17 cellular contexts compared by ENCODE assay signal in the genomic region with DNA sequence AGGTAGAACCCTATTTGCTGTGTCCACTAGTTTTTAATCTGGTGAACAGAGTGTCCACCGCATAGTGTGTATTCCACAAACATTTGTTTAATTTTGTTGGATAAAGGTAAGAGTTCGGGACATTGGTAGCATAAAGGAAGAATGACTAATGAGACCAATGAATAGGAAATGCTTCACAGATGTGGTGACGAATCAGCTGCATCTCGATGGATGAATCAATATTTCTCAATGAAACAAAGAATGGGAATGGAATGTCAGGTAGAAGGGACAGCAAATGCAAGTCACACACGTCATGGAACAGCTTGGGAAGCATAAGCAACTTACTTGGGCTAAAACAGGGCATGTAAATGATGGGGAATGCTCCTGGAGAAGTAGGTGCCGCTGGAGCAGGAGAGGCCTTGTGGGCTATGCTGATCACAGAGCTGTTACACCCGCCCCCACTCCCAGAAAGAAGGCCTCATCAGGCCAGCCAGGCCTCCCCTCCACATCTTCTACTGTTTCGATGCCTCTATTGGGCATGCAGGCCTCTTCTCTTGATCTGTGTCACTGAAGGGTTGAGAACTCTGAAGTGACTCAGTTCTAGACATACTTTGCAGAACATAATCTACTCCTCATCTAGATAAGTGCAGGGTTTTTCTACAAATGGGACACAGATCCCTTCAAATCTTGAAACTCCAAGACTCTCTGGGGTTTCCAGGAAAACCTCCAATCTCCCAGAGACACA.
A peak's percentile ranks its signal among the peaks of the same experiment; 100 is the strongest.
DNase-seq lines count a peak whose midpoint lies in the region; ATAC-seq and TF ChIP-seq lines count a peak whose summit lies in the region.
"Had no signal": no experiment of that assay in that cellular context is flagged by ENCODE, and none has a peak within 500 bp of the region (broad histone marks: within the 10 kb centered on the region; RNA-seq: fewer than 3 reads in every experiment).

No MANE protein-coding gene starts in this region.

- H4K20me1 ChIP-seq in mammary epithelial cell (ENCODE audit: insufficient read depth, low read length), result no peaks in the 10 kb centered on the region

- peak overlapping the region in 1 of 2 experiments; percentile 33 for H3K18ac ChIP-seq in mesenchymal stem cell (ENCODE audit: low read depth in 1 of 2, low read length in 2 of 2)

- no peak overlapping the region for H3K27ac Mint-ChIP-seq in activated T-helper 1 cell treated with anti-CD3 and anti-CD28 coated beads, Interleukin-12 subunit alpha, Interleukin-12 subunit beta, Interleukin-2, Interleukin-4 antibody, amounts not matched to agents 30 ng/mL and 10 ng/mL and 1 ng/mL, durations not matched to agents 14 hours and 24 hours and 36 hours
- H3K27ac Mint-ChIP-seq: type B pancreatic cell had no signal

- in situ Hi-C loops in mammary epithelial cell (cut with MboI; ENCODE audit: low sequenced_read_pairs in 2 of 2), result no loop called here

- DNase-seq in activated T-cell treated with anti-CD3 and anti-CD28 coated beads for 48 hours (ENCODE audit: low read depth) (peak; percentile 3), activated T-cell treated with anti-CD3 and anti-CD28 coated beads for 4 hours (no peak), mammary epithelial cell (peak; percentile 80), mesenchymal stem cell (no peak), NCI-H1694 treated with DMSO at 0.1 percent for 48 hours (lab: John Stamatoyannopoulos, UW) (no peak), NCI-H2029 treated with DMSO at 0.1 percent for 48 hours (lab: John Stamatoyannopoulos, UW) (no peak)
- DNase-seq in activated T-helper 1 cell treated with anti-CD3 and anti-CD28 coated beads, Interleukin-12 subunit alpha, Interleukin-12 subunit beta, Interleukin-2, Interleukin-4 antibody, amounts not matched to agents 30 ng/mL and 10 ng/mL and 1 ng/mL, durations not matched to agents 14 hours and 24 hours and 36 hours (ENCODE audit: low spot score), result no peak
- DNase-seq: central memory CD4-positive, alpha-beta T cell; KBM-7; mucosa of descending colon; NCI-H1092; NCI-H2107; NCI-H526; stimulated activated naive CD4-positive, alpha-beta T cell treated with Interleukin-2 at 50 U/mL for 16 hours; T-helper 9 cell had no signal

- peak overlapping the region; percentile 51 for H3K27ac ChIP-seq in mammary epithelial cell (ENCODE audit: insufficient read depth, low read depth, low read length)
- no peak overlapping the region for H3K27ac ChIP-seq in mesenchymal stem cell (ENCODE audit: low read length, poor library complexity, severe bottlenecking)

- H3K36me3 Mint-ChIP-seq in activated T-helper 1 cell treated with anti-CD3 and anti-CD28 coated beads, Interleukin-12 subunit alpha, Interleukin-12 subunit beta, Interleukin-2, Interleukin-4 antibody, amounts not matched to agents 30 ng/mL and 10 ng/mL and 1 ng/mL, durations not matched to agents 14 hours and 24 hours and 36 hours (ENCODE audit: low read depth), result no peaks in the 10 kb centered on the region

- peaks cover 4% of the 10 kb centered on the region for H3K9me3 Mint-ChIP-seq in activated T-helper 1 cell treated with anti-CD3 and anti-CD28 coated beads, Interleukin-12 subunit alpha, Interleukin-12 subunit beta, Interleukin-2, Interleukin-4 antibody, amounts not matched to agents 30 ng/mL and 10 ng/mL and 1 ng/mL, durations not matched to agents 14 hours and 24 hours and 36 hours

- dilution Hi-C loops in mammary epithelial cell (cut with HindIII; ENCODE audit: low sequenced_read_pairs), result no loop called here

- H2AFZ ChIP-seq in mammary epithelial cell (ENCODE audit: low read depth, low read length) (peak overlapping the region; percentile 44), mesenchymal stem cell (ENCODE audit: low read depth, low read length) (no peak overlapping the region)

- H3K27me3 ChIP-seq in mammary epithelial cell (ENCODE audit: insufficient read depth, low read length) (no peaks in the 10 kb centered on the region), mesenchymal stem cell (ENCODE audit: control insufficient read depth in 1 of 2, insufficient read depth in 1 of 2, low read length in 2 of 2) (no peaks in the 10 kb centered on the region)

- no peak overlapping the region for H2AK5ac ChIP-seq in mesenchymal stem cell (ENCODE audit: low read length, severe bottlenecking)

- no TSS peak for BruUV-seq in mammary epithelial cell (replicated peaks; lab: Mats Ljungman, UMichigan)

- H3K4me1 Mint-ChIP-seq in activated T-helper 1 cell treated with anti-CD3 and anti-CD28 coated beads, Interleukin-12 subunit alpha, Interleukin-12 subunit beta, Interleukin-2, Interleukin-4 antibody, amounts not matched to agents 30 ng/mL and 10 ng/mL and 1 ng/mL, durations not matched to agents 14 hours and 24 hours and 36 hours (ENCODE audit: low read depth), result peaks cover 15% of the 10 kb centered on the region

- H3K23ac ChIP-seq in mesenchymal stem cell (ENCODE audit: low read length in 2 of 2), result no peak overlapping the region

- H3K14ac ChIP-seq in mesenchymal stem cell (ENCODE audit: low read length in 2 of 2), result no peak overlapping the region

- H2BK15ac ChIP-seq in mesenchymal stem cell (ENCODE audit: low read depth, poor library complexity, severe bottlenecking), result no peak overlapping the region

- no peak overlapping the region for H3K4me3 Mint-ChIP-seq in activated T-helper 1 cell treated with anti-CD3 and anti-CD28 coated beads, Interleukin-12 subunit alpha, Interleukin-12 subunit beta, Interleukin-2, Interleukin-4 antibody, amounts not matched to agents 30 ng/mL and 10 ng/mL and 1 ng/mL, durations not matched to agents 14 hours and 24 hours and 36 hours
- H3K4me3 Mint-ChIP-seq: type B pancreatic cell had no signal

- CTCF ChIA-PET in mammary epithelial cell (lab: Charles Lee; ENCODE audit: low non-redundant PET), result no interaction called here

- no peak overlapping the region for H3K4me3 ChIP-seq in mammary epithelial cell (replicated peaks in 1 of 3; ENCODE audit: insufficient read depth in 1 of 3, low read depth in 2 of 3, low read length in 3 of 3)
- no peak overlapping the region for H3K4me3 ChIP-seq in mesenchymal stem cell (ENCODE audit: insufficient read depth in 1 of 2, low read depth in 1 of 2, low read length in 2 of 2)
- H3K4me3 ChIP-seq: mucosa of descending colon had no signal

- H3K4ac ChIP-seq in mesenchymal stem cell (ENCODE audit: low read depth in 1 of 2, low read length in 2 of 2), result no peak overlapping the region

- no peak for TF ChIP-seq CTCF in mammary epithelial cell (conservative IDR thresholded peaks at IDR 0.05 in 1 of 2, IDR thresholded peaks at IDR 0.05 in 1 of 2; ENCODE audit: extremely low read depth in 1 of 2, insufficient read depth in 1 of 2, low read depth in 1 of 2, low read length in 2 of 2)

- peak overlapping the region; percentile 49 for H4K8ac ChIP-seq in mesenchymal stem cell (ENCODE audit: low read length)

- peak overlapping the region; percentile 27 for H4K91ac ChIP-seq in mesenchymal stem cell (ENCODE audit: low read length)

- peak overlapping the region; percentile 5 for H2BK120ac ChIP-seq in mesenchymal stem cell (ENCODE audit: low read depth, low read length)

- no peak overlapping the region for H2BK5ac ChIP-seq in mesenchymal stem cell (ENCODE audit: low read depth, low read length, poor library complexity, severe bottlenecking)

- no peak overlapping the region for H2BK12ac ChIP-seq in mesenchymal stem cell (ENCODE audit: low read length in 2 of 2)

- no peaks in the 10 kb centered on the region for H3K79me1 ChIP-seq in mesenchymal stem cell (replicated peaks; ENCODE audit: low read length, poor library complexity, severe bottlenecking)

- H3K9me3 ChIP-seq in mammary epithelial cell (replicated peaks; ENCODE audit: insufficient read depth, low read length) (no peaks in the 10 kb centered on the region), mesenchymal stem cell (ENCODE audit: control insufficient read depth, low read length) (peaks cover 8% of the 10 kb centered on the region)
- H3K9me3 ChIP-seq: mucosa of descending colon had no signal

- ATAC-seq in HG02852 (IDR thresholded peaks at IDR 0.05; ENCODE audit: unreplicated experiment), result peak; percentile 61
- ATAC-seq: mucosa of descending colon had no signal

- intact Hi-C loops in mammary epithelial cell (cut with micrococcal nuclease), result loop anchor here (2.0 kb wide), 1 partner anchor 26 kb away; no protein-coding TSS in a partner anchor
- intact Hi-C loops in activated T-helper 1 cell treated with anti-CD3 and anti-CD28 coated beads, Interleukin-12 subunit alpha, Interleukin-12 subunit beta, Interleukin-2, Interleukin-4 antibody, amounts not matched to agents 30 ng/mL and 10 ng/mL and 1 ng/mL, durations not matched to agents 14 hours and 24 hours and 36 hours (cut with micrococcal nuclease), result no loop called here

- WGBS in mammary epithelial cell (ENCODE audit: low coverage, missing lambda C conversion rate), result 39% methylated on average over 8 of the region's 8 CpGs
- WGBS in mesenchymal stem cell, result 79% methylated on average over 7 of the region's 8 CpGs

- no peak overlapping the region for H3K9ac ChIP-seq in mammary epithelial cell (ENCODE audit: insufficient read depth, low read length)
- H3K9ac ChIP-seq in mesenchymal stem cell (ENCODE audit: low read length), result no peak overlapping the region

- H3K36me3 ChIP-seq in mammary epithelial cell (ENCODE audit: insufficient read depth, low read length) (no peaks in the 10 kb centered on the region), mesenchymal stem cell (ENCODE audit: control insufficient read depth in 1 of 2, insufficient read depth in 2 of 2, low read depth in 1 of 2, low read length in 2 of 2) (no peaks in the 10 kb centered on the region)

- H3K79me2 ChIP-seq in mammary epithelial cell (ENCODE audit: insufficient read depth, low read length), result no peaks in the 10 kb centered on the region

- H3K4me2 ChIP-seq in mammary epithelial cell (ENCODE audit: insufficient read depth, low read depth, low read length), result no peak overlapping the region
- H3K4me2 ChIP-seq in mesenchymal stem cell (ENCODE audit: low read length, poor library complexity, severe bottlenecking), result no peak overlapping the region

- H3K27me3 Mint-ChIP-seq in activated T-helper 1 cell treated with anti-CD3 and anti-CD28 coated beads, Interleukin-12 subunit alpha, Interleukin-12 subunit beta, Interleukin-2, Interleukin-4 antibody, amounts not matched to agents 30 ng/mL and 10 ng/mL and 1 ng/mL, durations not matched to agents 14 hours and 24 hours and 36 hours (ENCODE audit: insufficient read depth), result no peaks in the 10 kb centered on the region
- H3K27me3 Mint-ChIP-seq: type B pancreatic cell had no signal

- H3K4me1 ChIP-seq in mammary epithelial cell (ENCODE audit: insufficient read depth, low read length) (peaks cover 34% of the 10 kb centered on the region), mesenchymal stem cell (ENCODE audit: control insufficient read depth, insufficient read depth, low read depth, low read length) (no peaks in the 10 kb centered on the region)

Comparison
In these comparisons a context has a peak if more than half of its experiments do, and no peak if none do; other contexts are left out.
1. DNase-seq: peak in activated T-cell treated with anti-CD3 and anti-CD28 coated beads for 48 hours (single experiment) and mammary epithelial cell (single experiment); none in activated T-cell treated with anti-CD3 and anti-CD28 coated beads for 4 hours (single experiment), mesenchymal stem cell (single experiment), NCI-H1694 treated with DMSO at 0.1 percent for 48 hours (single experiment), NCI-H2029 treated with DMSO at 0.1 percent for 48 hours (single experiment) and activated T-helper 1 cell treated with anti-CD3 and anti-CD28 coated beads, Interleukin-12 subunit alpha, Interleukin-12 subunit beta, Interleukin-2, Interleukin-4 antibody, amounts not matched to agents 30 ng/mL and 10 ng/mL and 1 ng/mL, durations not matched to agents 14 hours and 24 hours and 36 hours (single experiment).